In genomic region chr11:126127898-126128297, GRCh38 we compare ENCODE assay signal across 18 cellular contexts.
A peak's percentile ranks its signal among the peaks of the same experiment; 100 is the strongest.
DNase-seq lines count a peak whose midpoint lies in the region; ATAC-seq and TF ChIP-seq lines count a peak whose summit lies in the region.
"Had no signal": no experiment of that assay in that cellular context is flagged by ENCODE, and none has a peak within 500 bp of the region (broad histone marks: within the 10 kb centered on the region; RNA-seq: fewer than 3 reads in every experiment).

No MANE protein-coding gene starts in this region.

- no peaks in the 10 kb centered on the region for H3K27me3 ChIP-seq in testis
- H3K27me3 ChIP-seq in colonic mucosa = no peaks in the 10 kb centered on the region

- no peak overlapping the region for H3K9ac ChIP-seq in colonic mucosa (ENCODE audit: low read depth in 2 of 2, low read length in 2 of 2)

- no peaks in the 10 kb centered on the region for H3K36me3 ChIP-seq in testis (ENCODE audit: low read depth, missing control alignments)
- no peaks in the 10 kb centered on the region for H3K36me3 ChIP-seq in colonic mucosa

- H3K4me1 Mint-ChIP-seq in chondrocyte (ENCODE audit: low read depth) (peaks cover 24% of the 10 kb centered on the region), nephron (peaks cover 82% of the 10 kb centered on the region)
- H3K4me1 Mint-ChIP-seq: CD4-positive, CD25-positive, alpha-beta regulatory T cell had no signal

- H3K4me3 Mint-ChIP-seq in chondrocyte (ENCODE audit: unreplicated experiment) = no peak overlapping the region
- peak overlapping the region in 1 of 3 experiments; percentile 23 for H3K4me3 Mint-ChIP-seq in nephron
- H3K4me3 Mint-ChIP-seq: activated CD4-positive, alpha-beta memory T cell treated with anti-CD3 and anti-CD28 coated beads for 36 hours; CD4-positive, CD25-positive, alpha-beta regulatory T cell; dendritic cell treated with granulocyte-macrophage colony-stimulating factor and Interleukin-4, amounts not matched to agents 40 ng/mL and 50 ng/mL, for 4 days had no signal

- peak overlapping the region in 1 of 2 donors; percentile 23 for H3K27ac ChIP-seq in testis
- H3K27ac ChIP-seq in colonic mucosa = no peak overlapping the region

- intact Hi-C loops in testis (cut with DNase I; ENCODE audit: low total_unique reads) (no loop called here), colonic mucosa (cut with DNase I) (no loop called here)

- no peak for TF ChIP-seq POLR2A in testis (IDR thresholded peaks at IDR 0.05)

- H3K9me3 ChIP-seq in testis (no peaks in the 10 kb centered on the region), colonic mucosa (no peaks in the 10 kb centered on the region)
- H3K9me3 ChIP-seq: mucosa of descending colon had no signal

- TF ChIP-seq CTCF in chondrocyte (IDR thresholded peaks at IDR 0.05) (no peak), nephron (IDR thresholded peaks at IDR 0.05; ENCODE audit: unreplicated experiment in 3 of 3) (no peak), testis (IDR thresholded peaks at IDR 0.05) (no peak), colonic mucosa (IDR thresholded peaks at IDR 0.05) (no peak)

- H3K4me1 ChIP-seq in testis = peaks cover 32% of the 10 kb centered on the region
- no peaks in the 10 kb centered on the region for H3K4me1 ChIP-seq in colonic mucosa

- H3K4me3 ChIP-seq in testis (no peak overlapping the region), colonic mucosa (no peak overlapping the region)
- H3K4me3 ChIP-seq: mucosa of descending colon had no signal

- peaks cover 10% of the 10 kb centered on the region for H3K27me3 Mint-ChIP-seq in chondrocyte (ENCODE audit: low read depth)
- H3K27me3 Mint-ChIP-seq in nephron (ENCODE audit: low read depth) = peaks cover 5% of the 10 kb centered on the region
- H3K27me3 Mint-ChIP-seq: activated CD4-positive, alpha-beta memory T cell treated with anti-CD3 and anti-CD28 coated beads for 36 hours; dendritic cell treated with granulocyte-macrophage colony-stimulating factor and Interleukin-4, amounts not matched to agents 40 ng/mL and 50 ng/mL, for 4 days had no signal

- 21 to 33% methylated on average over 6 of the region's 6 CpGs for WGBS in testis, 2 donors

- H3K36me3 Mint-ChIP-seq in chondrocyte (ENCODE audit: low read depth) = no peaks in the 10 kb centered on the region
- H3K36me3 Mint-ChIP-seq in nephron (ENCODE audit: low read depth) = no peaks in the 10 kb centered on the region
- H3K36me3 Mint-ChIP-seq: activated CD4-positive, alpha-beta memory T cell treated with anti-CD3 and anti-CD28 coated beads for 36 hours; CD4-positive, CD25-positive, alpha-beta regulatory T cell had no signal

- DNase-seq in NCI-H446 (lab: John Stamatoyannopoulos, UW) (peak; percentile 48 to 78), chondrocyte (ENCODE audit: low spot score) (peak; percentile 35), testis (peak; percentile 83), colonic mucosa (no peak)
- no peak for DNase-seq in stimulated activated CD4-positive, alpha-beta T cell treated with anti-CD3 and anti-CD28 coated beads, Interleukin-12 subunit alpha, Interleukin-12 subunit beta, amount 100 ng/mL, for 4 hours
- DNase-seq: activated CD4-positive, alpha-beta memory T cell treated with anti-CD3 and anti-CD28 coated beads for 36 hours; activated CD4-positive, CD25-positive, alpha-beta regulatory T cell; activated effector memory CD4-positive, alpha-beta T cell treated with Interleukin-2 at 50 U/mL for 16 hours; CD4-positive, CD25-positive, alpha-beta regulatory T cell; DMS153; Kasumi-1; mucosa of descending colon; NCI-H1694; NCI-H774; stimulated activated CD8-positive, alpha-beta memory T cell treated with anti-CD3 and anti-CD28 coated beads, Interleukin-4, amount 100 ng/mL, for 48 hours had no signal

- no peak for ATAC-seq in HG03139 (IDR thresholded peaks at IDR 0.05; ENCODE audit: unreplicated experiment)
- ATAC-seq: mucosa of descending colon had no signal

- no peaks in the 10 kb centered on the region for H3K9me3 Mint-ChIP-seq in chondrocyte (ENCODE audit: low read depth)
- no peaks in the 10 kb centered on the region for H3K9me3 Mint-ChIP-seq in nephron
- H3K9me3 Mint-ChIP-seq: activated CD4-positive, alpha-beta memory T cell treated with anti-CD3 and anti-CD28 coated beads for 36 hours; CD4-positive, CD25-positive, alpha-beta regulatory T cell; dendritic cell treated with granulocyte-macrophage colony-stimulating factor and Interleukin-4, amounts not matched to agents 40 ng/mL and 50 ng/mL, for 4 days had no signal

- H3K27ac Mint-ChIP-seq in chondrocyte (ENCODE audit: unreplicated experiment) (no peak overlapping the region), nephron (peak overlapping the region; percentile 83 to 99 (median 86))
- H3K27ac Mint-ChIP-seq: activated CD4-positive, alpha-beta memory T cell treated with anti-CD3 and anti-CD28 coated beads for 36 hours; CD4-positive, CD25-positive, alpha-beta regulatory T cell; dendritic cell treated with granulocyte-macrophage colony-stimulating factor and Interleukin-4, amounts not matched to agents 40 ng/mL and 50 ng/mL, for 4 days had no signal

Comparison
In these comparisons a context has a peak if more than half of its experiments do, and no peak if none do; other contexts are left out.
1. DNase-seq: peak in NCI-H446 (2 of 2), chondrocyte (single experiment) and testis (single experiment); none in stimulated activated CD4-positive, alpha-beta T cell treated with anti-CD3 and anti-CD28 coated beads, Interleukin-12 subunit alpha, Interleukin-12 subunit beta, amount 100 ng/mL, for 4 hours (single experiment) and colonic mucosa (single experiment).